Comparison of ENCODE assay signal across 8 cellular contexts in the genomic region with DNA sequence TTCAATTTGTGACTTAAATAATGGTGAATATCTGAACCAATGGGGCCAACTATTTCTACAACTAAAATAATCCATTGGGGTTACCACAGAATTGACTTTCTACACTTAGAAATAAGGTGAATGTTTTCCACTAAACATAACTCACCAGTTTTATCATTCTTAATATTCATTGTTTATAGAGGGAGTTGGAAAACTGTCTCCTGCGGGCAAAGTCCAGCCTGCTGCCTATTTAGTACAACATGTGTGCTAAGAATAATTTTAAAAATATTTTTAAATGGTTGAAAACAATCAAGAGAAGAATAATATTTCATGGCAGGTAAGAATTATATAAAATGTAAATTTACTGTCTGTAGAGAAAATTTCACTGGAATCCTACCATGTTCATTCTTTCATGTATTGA.
"Had no signal": no experiment of that assay in that cellular context is flagged by ENCODE, and none has a peak within 500 bp of the region (broad histone marks: within the 10 kb centered on the region; RNA-seq: fewer than 3 reads in every experiment).

No MANE protein-coding gene starts in this region.

- ATAC-seq: HCT116 had no signal

- FAIRE-seq: HTR-8/SVneo had no signal

- H3K9ac ChIP-seq: GM23248 had no signal

- H3K4me3 ChIP-seq: GM23248, HAP-1 had no signal

- H3K36me3 ChIP-seq: HAP-1 had no signal

- H3K27ac ChIP-seq: GM23248 had no signal

- H3K9me3 ChIP-seq: HAP-1 had no signal

- DNase-seq: GM23248, GOT3, H7, HFFc6, KBM-7 had no signal
